Comparison of ENCODE assay signal across 18 cellular contexts in genomic region chr5:149639718-149640117, GRCh38. TPM values are rescaled to one million over a fixed set of nuclear protein-coding genes. Genes with fewer than 3 reads are reported as not detected.
DNase-seq lines count a peak whose midpoint lies in the region; ATAC-seq, FAIRE-seq and TF ChIP-seq lines count a peak whose summit lies in the region.
"Had no signal": no experiment of that assay in that cellular context is flagged by ENCODE, and none has a peak within 500 bp of the region (broad histone marks: within the 10 kb centered on the region; RNA-seq: fewer than 3 reads in every experiment).

No MANE protein-coding gene starts in this region.

- peaks cover 34% of the 10 kb centered on the region for H3K4me1 ChIP-seq in HepG2 (ENCODE audit: insufficient read depth, low read length)
- peaks cover 14% of the 10 kb centered on the region for H3K4me1 ChIP-seq in Karpas-422 (ENCODE audit: low read length)
- H3K4me1 ChIP-seq: parathyroid adenoma had no signal

- no TSS peak for BruUV-seq in HepG2 (replicated peaks; lab: Mats Ljungman, UMichigan)

- H3K4me3 ChIP-seq in NB4 (ENCODE audit: low read depth, low read length), result no peak overlapping the region
- no peak overlapping the region for H3K4me3 ChIP-seq in bronchial epithelial cell (ENCODE audit: low read depth, low read length)
- H3K4me3 ChIP-seq in HepG2 (replicated peaks in 1 of 3; ENCODE audit: insufficient read depth in 1 of 3, low read depth in 2 of 3, low read length in 3 of 3), result no peak overlapping the region
- no peak overlapping the region for H3K4me3 ChIP-seq in Karpas-422 (ENCODE audit: low read length)

- CTCF ChIA-PET in HepG2 (lab: Yijun Ruan, JAX; ENCODE audit: low intra/inter-chr PET ratio, low total read pairs), result no interaction called here

- no peak for TF ChIP-seq RAD21 in HepG2 (CRISPR knock-in tag; IDR thresholded peaks at IDR 0.05)

- H3K79me2 ChIP-seq in HepG2 (ENCODE audit: insufficient read depth, low read length), result no peaks in the 10 kb centered on the region
- H3K79me2 ChIP-seq in Karpas-422 (ENCODE audit: low read length), result no peaks in the 10 kb centered on the region
- H3K79me2 ChIP-seq: parathyroid adenoma had no signal

- H3K27ac ChIP-seq in HepG2 (ENCODE audit: extremely low read length, insufficient read depth, low read length) (no peak overlapping the region), Karpas-422 (ENCODE audit: low read length) (no peak overlapping the region)
- H3K27ac ChIP-seq: epithelial cell of prostate, parathyroid adenoma had no signal

- H2AFZ ChIP-seq in HepG2 (ENCODE audit: low read length) (no peak overlapping the region), Karpas-422 (ENCODE audit: low read length) (no peak overlapping the region)
- H2AFZ ChIP-seq: parathyroid adenoma had no signal

- H3K4me2 ChIP-seq in HepG2 (ENCODE audit: low read depth, low read length) (no peak overlapping the region), Karpas-422 (ENCODE audit: low read depth, low read length, poor library complexity, severe bottlenecking) (no peak overlapping the region)

- H3K36me3 ChIP-seq in bronchial epithelial cell (ENCODE audit: control insufficient read depth, insufficient read depth, low read length) (no peaks in the 10 kb centered on the region), HepG2 (replicated peaks in 1 of 2; ENCODE audit: control insufficient read depth in 1 of 2, insufficient read depth in 2 of 2, low read length in 2 of 2) (no peaks in the 10 kb centered on the region), Karpas-422 (ENCODE audit: insufficient read depth, low read length) (no peaks in the 10 kb centered on the region)

- in situ Hi-C loops in HepG2 (cut with HindIII; ENCODE audit: extremely low pct_ligation_motif_present, low pct_unique_long_range_greater_than_20kb), result loop anchor here (5.0 to 25.0 kb wide), 2 partner anchors 188 to 348 kb away; no protein-coding TSS in a partner anchor

- intact Hi-C loops in HepG2 (cut with micrococcal nuclease; ENCODE audit: unreplicated experiment), result loop anchor here (5.0 kb wide), 1 partner anchor 138 kb away; no protein-coding TSS in a partner anchor
- intact Hi-C loops in sciatic nerve (cut with DNase I), result no loop called here

- FAIRE-seq in bronchial epithelial cell (lab: Jason Lieb, UNC), result peak; percentile 62
- FAIRE-seq in HepG2 (lab: Jason Lieb, UNC), result no peak
- FAIRE-seq: frontal cortex had no signal

- ATAC-seq in HepG2 (peak; percentile 9; the same call in 1 of the 3 replicates), sciatic nerve (peak; percentile 47), HG02970 (IDR thresholded peaks at IDR 0.05; ENCODE audit: low FRiP score, unreplicated experiment) (no peak), HG02840 (IDR thresholded peaks at IDR 0.05; ENCODE audit: low FRiP score, unreplicated experiment) (no peak)
- ATAC-seq: activated T-cell treated with anti-CD3 and anti-CD28 coated beads, Interleukin-2, amount 50 U/mL, for 4 hours had no signal

- H3K9me3 ChIP-seq in HepG2 (ENCODE audit: low read length), result no peaks in the 10 kb centered on the region
- H3K9me3 ChIP-seq in Karpas-422 (ENCODE audit: low read length), result no peaks in the 10 kb centered on the region

- TF ChIP-seq POLR2A in NB4 (IDR thresholded peaks at IDR 0.05; ENCODE audit: extremely low read depth, insufficient read length), result no peak
- no peak for TF ChIP-seq POLR2A in HepG2 (IDR thresholded peaks at IDR 0.05; ENCODE audit: insufficient read depth in 1 of 2, low read depth in 2 of 2, low read length in 2 of 2)

- TF ChIP-seq CTCF in NB4 (IDR thresholded peaks at IDR 0.05; ENCODE audit: low read depth, low read length) (no peak), bronchial epithelial cell (IDR thresholded peaks at IDR 0.05; ENCODE audit: insufficient read depth, low read length, severe bottlenecking) (no peak), HepG2 (CRISPR knock-in tag; IDR thresholded peaks at IDR 0.05) (no peak)

- H3K9me2 ChIP-seq in Karpas-422 (replicated peaks; ENCODE audit: insufficient read depth, low read length), result no peaks in the 10 kb centered on the region

- H3K9ac ChIP-seq in HepG2 (ENCODE audit: insufficient read depth, low read depth, low read length) (no peak overlapping the region), Karpas-422 (ENCODE audit: low read length) (no peak overlapping the region)
- H3K9ac ChIP-seq: parathyroid adenoma had no signal

- H4K20me1 ChIP-seq in HepG2 (ENCODE audit: insufficient read depth, low read length), result no peaks in the 10 kb centered on the region
- no peaks in the 10 kb centered on the region for H4K20me1 ChIP-seq in Karpas-422 (ENCODE audit: insufficient read depth, low read depth, low read length)

- TF ChIP-seq EP300 in HepG2 (IDR thresholded peaks at IDR 0.05; ENCODE audit: low read depth in 2 of 2, low read length in 2 of 2) (no peak), HepG2 (CRISPR knock-in tag; IDR thresholded peaks at IDR 0.05; ENCODE audit: borderline replicate concordance) (no peak)

- H3K27me3 ChIP-seq in bronchial epithelial cell (ENCODE audit: control insufficient read depth, insufficient read depth, low read length) (no peaks in the 10 kb centered on the region), HepG2 (ENCODE audit: control insufficient read depth in 1 of 2, insufficient read depth in 2 of 2, low read length in 2 of 2) (peaks cover 0 to 6% of the 10 kb centered on the region in 2 experiments; a peak in 1 of 5 replicates), Karpas-422 (ENCODE audit: low read length) (no peaks in the 10 kb centered on the region)

- POLR2A ChIA-PET in HepG2 (lab: Yijun Ruan, JAX), result no interaction called here

- peak; percentile 44 for DNase-seq in NB4 (ENCODE audit: low read depth)
- DNase-seq in bronchial epithelial cell (ENCODE audit: low read depth), result no peak
- DNase-seq in HepG2 (ENCODE audit: low spot score), result no peak
- DNase-seq in sciatic nerve (ENCODE audit: low spot score), result no peak
- DNase-seq in Karpas-422, result no peak
- DNase-seq in DMS114 treated with DMSO at 0.1 percent for 48 hours (lab: John Stamatoyannopoulos, UW; ENCODE audit: unreplicated experiment), result no peak
- DNase-seq: activated CD4-positive, alpha-beta memory T cell treated with anti-CD3 and anti-CD28 coated beads, Interleukin-2, amount 10 ng/mL, durations not matched to agents 7 days and 5 days; activated naive CD4-positive, alpha-beta T cell treated with anti-CD3 and anti-CD28 coated beads, Interleukin-2, amount 50 U/mL, for 16 hours; activated T-cell treated with anti-CD3 and anti-CD28 coated beads, Interleukin-2, amount 50 U/mL, for 4 hours; CD4-positive, CD25-positive, alpha-beta regulatory T cell; NCI-H1694 treated with DMSO at 0.1 percent for 48 hours; stimulated activated CD4-positive, alpha-beta T cell treated with anti-CD3 and anti-CD28 coated beads, Interleukin-12 subunit alpha, Interleukin-12 subunit beta, amount 100 ng/mL, for 4 hours; T-helper 1 cell had no signal

TF ChIP-seq in HepG2, 621 proteins besides CTCF, POLR2A, EP300 and RAD21 (continues in another document):
- TF ChIP-seq ZFP41 (CRISPR knock-in tag; IDR thresholded peaks at IDR 0.05; ENCODE audit: borderline replicate concordance) (no peak), SRSF9 (IDR thresholded peaks at IDR 0.05; ENCODE audit: borderline replicate concordance, insufficient read depth, low read depth, low read length, poor library complexity, severe bottlenecking) (no peak), ZNF589 (CRISPR knock-in tag; conservative IDR thresholded peaks at IDR 0.05) (no peak), ZNF790 (CRISPR knock-in tag; IDR thresholded peaks at IDR 0.05; ENCODE audit: borderline replicate concordance) (no peak), ATF1 (CRISPR knock-in tag; IDR thresholded peaks at IDR 0.05) (no peak), WIZ (CRISPR knock-in tag; IDR thresholded peaks at IDR 0.05) (no peak), ZNF616 (CRISPR knock-in tag; IDR thresholded peaks at IDR 0.05; ENCODE audit: low read depth) (no peak)

RNA-seq across cellular contexts. Expression of gene ARHGEF37, which starts 58.4 kb away (rescaled TPM):
- 9.2 and 29.1 TPM in 2 replicates for total RNA-seq in bronchial epithelial cell
- 0.27 TPM in 1 of 2 replicates, not detected in the other for total RNA-seq in HepG2 (2016; rRNA removed; fragmentation: Illumina TruSeq; extraction: Trizol)
- not detected in 2 replicates for total RNA-seq in HepG2 (2016; cell fraction: cytosol; rRNA removed; fragmentation: Illumina TruSeq; extraction: Trizol; ENCODE audit: low read depth)
- total RNA-seq in HepG2 (2016; cell fraction: insoluble cytoplasmic fraction; rRNA removed; fragmentation: Illumina TruSeq; extraction: Trizol), result 0.11 TPM in 1 of 2 replicates, not detected in the other
- total RNA-seq in HepG2 (2016; cell fraction: membrane; rRNA removed; fragmentation: Illumina TruSeq; extraction: Trizol), result not detected in 2 replicates
- total RNA-seq in HepG2 (2016; cell fraction: nucleus; rRNA removed; fragmentation: Illumina TruSeq; extraction: Trizol), result not detected in 2 replicates
- polyA plus RNA-seq in HepG2 (2011; rRNA removed), result 0.18 and 0.39 TPM in 2 replicates
- 0.05 and 0.23 TPM in 2 replicates for polyA plus RNA-seq in HepG2 (2011; cell fraction: cytosol; rRNA removed)
- polyA plus RNA-seq in HepG2 (2011; cell fraction: nucleus; rRNA removed), result 0.18 and 0.38 TPM in 2 replicates
- 0.21 and 0.28 TPM in 2 replicates for polyA plus RNA-seq in HepG2 (2012)
- not detected in 2 replicates for polyA plus RNA-seq in HepG2 (2016; cell fraction: cytosol; fragmentation: Illumina TruSeq; extraction: Trizol; ENCODE audit: low read depth)
- not detected in 2 replicates for polyA plus RNA-seq in HepG2 (2016; cell fraction: insoluble cytoplasmic fraction; fragmentation: Illumina TruSeq; extraction: Trizol; ENCODE audit: low read depth)
- polyA plus RNA-seq in HepG2 (2016; cell fraction: membrane; fragmentation: Illumina TruSeq; extraction: Trizol; ENCODE audit: low read depth), result not detected in 2 replicates
- 0.48 TPM in 1 of 2 replicates, not detected in the other for polyA plus RNA-seq in HepG2 (2016; cell fraction: nucleus; fragmentation: Illumina TruSeq; extraction: Trizol; ENCODE audit: insufficient read depth, low read depth)
- polyA minus RNA-seq in HepG2 (2011; rRNA and poly(A)+ RNA removed; ENCODE audit: low replicate concordance), result 0.51 and 1.4 TPM in 2 replicates
- polyA minus RNA-seq in HepG2 (2011; cell fraction: cytosol; rRNA and poly(A)+ RNA removed), result not detected in 2 replicates
- polyA minus RNA-seq in HepG2 (2011; cell fraction: nucleus; rRNA and poly(A)+ RNA removed), result 0.13 and 0.87 TPM in 2 replicates
- total RNA-seq in sciatic nerve, result 86.7 TPM
- 17.0 and 30.0 TPM in 2 replicates for total RNA-seq in Karpas-422 (2014; rRNA removed; shearing (Covaris generic); ENCODE audit: low replicate concordance)

Comparison
In these comparisons a context has a peak if more than half of its experiments do, and no peak if none do; other contexts are left out.
1. ATAC-seq: peak in HepG2 (single experiment) and sciatic nerve (single experiment); none in HG02970 (single experiment) and HG02840 (single experiment).